8 cellular contexts compared by ENCODE assay signal in the genomic region with DNA sequence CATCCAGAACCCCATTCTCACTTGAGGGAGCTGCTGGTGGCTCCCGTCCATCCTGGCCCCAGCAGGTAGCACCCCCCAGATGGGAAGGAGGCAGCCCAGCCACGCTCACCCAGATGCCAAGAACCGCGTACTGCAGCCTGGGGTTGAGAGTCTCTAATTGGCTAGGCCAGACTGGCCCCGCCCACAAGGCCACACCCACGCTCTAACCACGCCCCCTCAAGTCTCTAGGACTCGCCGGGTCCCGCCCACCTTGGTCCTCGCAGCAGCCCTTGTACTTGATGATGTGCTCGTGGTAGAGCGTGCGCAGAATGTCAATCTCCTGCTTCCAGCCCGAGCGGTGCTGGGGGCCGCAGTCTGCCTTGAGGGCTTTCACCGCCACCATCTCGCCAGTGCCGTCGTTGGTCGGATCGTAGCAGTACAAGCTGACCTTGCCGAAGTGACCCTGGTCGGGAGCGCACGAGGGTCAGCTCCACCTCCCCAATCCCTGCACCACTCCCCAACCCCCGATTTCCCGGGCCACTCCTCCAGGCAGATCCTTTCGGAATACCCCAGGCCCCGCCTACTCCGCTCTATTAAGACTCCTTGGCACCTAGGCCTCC. TPM values are rescaled to one million over a fixed set of nuclear protein-coding genes. Genes with fewer than 3 reads are reported as not detected.
DNase-seq lines count a peak whose midpoint lies in the region; ATAC-seq and TF ChIP-seq lines count a peak whose summit lies in the region.

No MANE protein-coding gene starts in this region.

- H3K9ac ChIP-seq in colonic mucosa (ENCODE audit: low read depth in 2 of 2, low read length in 2 of 2), result no peak overlapping the region

- H3K27ac ChIP-seq in colonic mucosa, result no peak overlapping the region

- no peak for ATAC-seq in GM19023 (IDR thresholded peaks at IDR 0.05; ENCODE audit: unreplicated experiment)

- H3K9me3 Mint-ChIP-seq in type B pancreatic cell, result no peaks in the 10 kb centered on the region

- no peaks in the 10 kb centered on the region for H3K9me3 ChIP-seq in colonic mucosa

- TF ChIP-seq CTCF in type B pancreatic cell (conservative IDR thresholded peaks at IDR 0.05) (no peak), colonic mucosa (IDR thresholded peaks at IDR 0.05) (no peak)

- DNase-seq in activated CD8-positive, alpha-beta memory T cell treated with anti-CD3 and anti-CD28 coated beads for 24 hours, result peak; percentile 73
- no peak for DNase-seq in activated CD8-positive, alpha-beta memory T cell treated with anti-CD3 and anti-CD28 coated beads, Interleukin-2, amount 50 U/mL, for 4 hours
- peak; percentile 63 for DNase-seq in activated naive CD4-positive, alpha-beta T cell treated with anti-CD3 and anti-CD28 coated beads, Interleukin-2, amount 50 U/mL, for 16 hours
- DNase-seq in iPS-NIHi7 (ENCODE audit: extremely low spot score) (peak; percentile 95), type B pancreatic cell (ENCODE audit: extremely low spot score, unreplicated experiment) (peak; percentile 86), colonic mucosa (no peak), NCI-H2081 (lab: John Stamatoyannopoulos, UW) (no peak)

- H3K27ac Mint-ChIP-seq in type B pancreatic cell, result peak overlapping the region; percentile 16

- H3K4me1 Mint-ChIP-seq in type B pancreatic cell (ENCODE audit: unreplicated experiment), result peaks cover 13% of the 10 kb centered on the region

- no peak overlapping the region for H3K4me3 ChIP-seq in colonic mucosa

- H3K36me3 Mint-ChIP-seq in type B pancreatic cell, result peaks cover 8% of the 10 kb centered on the region

- H3K27me3 ChIP-seq in colonic mucosa, result no peaks in the 10 kb centered on the region

- intact Hi-C loops in colonic mucosa (cut with DNase I), result no loop called here

- H3K4me3 Mint-ChIP-seq in type B pancreatic cell, result peak overlapping the region; percentile 68

- peaks cover 14% of the 10 kb centered on the region for H3K36me3 ChIP-seq in colonic mucosa

- H3K4me1 ChIP-seq in colonic mucosa, result no peaks in the 10 kb centered on the region

- H3K27me3 Mint-ChIP-seq in type B pancreatic cell, result no peaks in the 10 kb centered on the region

RNA-seq across cellular contexts. Expression of a gene that starts 14.5 kb away (rescaled TPM):
- 5.8 and 8.2 TPM in 2 replicates for total RNA-seq in type B pancreatic cell (ENCODE audit: low replicate concordance)
- total RNA-seq in colonic mucosa, result 10 to 100 TPM; 27.2 to 31.8 TPM

RNA-seq across cellular contexts. Expression of a gene that starts 20.6 kb away (rescaled TPM):
- total RNA-seq in type B pancreatic cell (ENCODE audit: low replicate concordance) (42.5 and 48.4 TPM in 2 replicates), colonic mucosa (100 to 1,000 TPM in 1 of 2 donors, 10 to 100 TPM in 1; 67.1 to 101 TPM)

RNA-seq across cellular contexts. Expression of a gene that starts 26.5 kb away (rescaled TPM):
- total RNA-seq in type B pancreatic cell (ENCODE audit: low replicate concordance) (96.6 and 131 TPM in 2 replicates), colonic mucosa (100 to 1,000 TPM in 1 of 2 donors, 10 to 100 TPM in 1; 76.3 to 148 TPM)

RNA-seq across cellular contexts. Expression of a gene that starts 38.1 kb away (rescaled TPM):
- total RNA-seq in type B pancreatic cell (ENCODE audit: low replicate concordance), result 18.8 and 23.3 TPM in 2 replicates
- 10 to 100 TPM; 10.7 to 19.8 TPM for total RNA-seq in colonic mucosa

RNA-seq across cellular contexts. Expression of a gene that starts 44.3 kb away (rescaled TPM):
- total RNA-seq in type B pancreatic cell (ENCODE audit: low replicate concordance) (5.5 and 17.0 TPM in 2 replicates), colonic mucosa (1 to 10 TPM in 1 of 2 donors, under 1 TPM in 1; 0.96 to 5.1 TPM)

Comparison
In these comparisons a context has a peak if more than half of its experiments do, and no peak if none do; other contexts are left out.
1. DNase-seq: peak in activated CD8-positive, alpha-beta memory T cell treated with anti-CD3 and anti-CD28 coated beads for 24 hours (single experiment), activated naive CD4-positive, alpha-beta T cell treated with anti-CD3 and anti-CD28 coated beads, Interleukin-2, amount 50 U/mL, for 16 hours (single experiment), iPS-NIHi7 (single experiment) and type B pancreatic cell (single experiment); none in activated CD8-positive, alpha-beta memory T cell treated with anti-CD3 and anti-CD28 coated beads, Interleukin-2, amount 50 U/mL, for 4 hours (single experiment), colonic mucosa (single experiment) and NCI-H2081 (0 of 2).